ENCODE assay signal across 7 cellular contexts in the genomic region with DNA sequence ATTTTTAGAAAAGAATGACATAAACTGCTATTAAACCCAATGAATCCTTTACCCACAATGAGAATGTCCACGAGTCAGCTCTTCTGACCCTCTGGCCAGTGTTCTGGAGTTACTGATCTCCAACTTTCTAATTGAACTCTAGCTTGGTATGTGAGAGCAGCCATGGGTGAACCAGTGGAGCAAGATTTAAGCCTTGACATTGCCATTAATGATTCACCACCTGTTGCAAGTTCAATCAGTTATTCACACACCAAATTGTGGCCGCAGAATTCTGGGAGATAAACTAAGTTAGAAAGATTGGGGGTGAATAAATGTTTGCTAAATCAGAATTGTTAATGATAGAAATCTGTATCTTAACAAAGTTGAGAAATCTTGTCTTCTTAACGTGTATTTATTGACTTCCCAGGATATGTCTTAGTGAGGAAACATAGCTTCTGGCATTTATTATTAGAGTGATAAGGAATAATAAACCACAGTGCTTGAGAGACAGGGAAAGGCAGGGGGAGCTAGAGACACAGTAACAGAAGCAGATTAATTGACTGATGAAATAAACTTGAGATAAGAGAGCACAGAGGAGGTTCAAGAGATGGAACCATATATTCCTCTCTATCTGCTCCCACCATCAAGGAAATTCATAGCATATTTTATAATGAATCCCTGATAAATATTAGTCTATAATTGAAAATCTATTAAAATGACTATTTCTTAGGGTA.
DNase-seq lines count a peak whose midpoint lies in the region; TF ChIP-seq lines count a peak whose summit lies in the region.
"Not testable (repeated sequence)": the region's sequence is repeated elsewhere in the genome, so short reads cannot be mapped to it uniquely, and the experiment has no call there.

No MANE protein-coding gene starts in this region.

- not testable (repeated sequence) for H3K27me3 Mint-ChIP-seq in Calu3 (ENCODE audit: unreplicated experiment); MCF 10A (ENCODE audit: insufficient read depth, unreplicated experiment)

- WGBS in prostate gland, result 57% methylated on average over 3 of the region's 3 CpGs

- peak overlapping the region; percentile 93 for H3K27ac Mint-ChIP-seq in Calu3 (ENCODE audit: unreplicated experiment)
- not testable (repeated sequence) for H3K27ac Mint-ChIP-seq in MCF 10A (ENCODE audit: low read depth, unreplicated experiment)

- not testable (repeated sequence) for H3K4me1 ChIP-seq in prostate gland (replicated peaks)

- peak; percentile 71 for DNase-seq in Calu3
- peak; percentile 2 for DNase-seq in RPMI8226
- peak; percentile 15 for DNase-seq in MCF 10A (ENCODE audit: unreplicated experiment)
- DNase-seq in fibroblast of the aortic adventitia (ENCODE audit: low read depth), result peak; percentile 46
- peak; percentile 70 for DNase-seq in kidney tubule cell (ENCODE audit: low spot score)
- peak; percentile 6 for DNase-seq in prostate gland (ENCODE audit: low spot score)

- not testable (repeated sequence) for TF ChIP-seq POLR2A in prostate gland (IDR thresholded peaks at IDR 0.05)

- POLR2A ChIA-PET in MCF 10A (lab: Yijun Ruan, JAX), result not testable (repeated sequence)

- CTCF ChIA-PET in Calu3 (lab: Charles Lee), result interaction anchor here (0.7 kb wide), 1 partner anchor 896 kb away, joined by 3 read pairs; no protein-coding TSS in a partner anchor
- CTCF ChIA-PET in MCF 10A (lab: Yijun Ruan, JAX), result not testable (repeated sequence)

- not testable (repeated sequence) for H3K27me3 ChIP-seq in prostate gland (replicated peaks; ENCODE audit: insufficient read depth)

- peaks cover 11% of the 10 kb centered on the region for H3K4me1 Mint-ChIP-seq in Calu3 (ENCODE audit: low read depth, unreplicated experiment)
- not testable (repeated sequence) for H3K4me1 Mint-ChIP-seq in MCF 10A (ENCODE audit: insufficient read depth, unreplicated experiment)

- H3K36me3 ChIP-seq in prostate gland, result not testable (repeated sequence)

- TF ChIP-seq CTCF in Calu3 (IDR thresholded peaks at IDR 0.05; ENCODE audit: unreplicated experiment) (peak; percentile 46), fibroblast of the aortic adventitia (IDR thresholded peaks at IDR 0.05; ENCODE audit: insufficient read depth, low read length) (peak; percentile 29)
- not testable (repeated sequence) for TF ChIP-seq CTCF in MCF 10A (IDR thresholded peaks at IDR 0.05; ENCODE audit: unreplicated experiment); prostate gland (IDR thresholded peaks at IDR 0.05)

- not testable (repeated sequence) for H3K9me3 Mint-ChIP-seq in Calu3 (ENCODE audit: low read depth, unreplicated experiment); MCF 10A (ENCODE audit: unreplicated experiment)

- not testable (repeated sequence) for H3K4me3 ChIP-seq in fibroblast of the aortic adventitia (ENCODE audit: low read depth, low read length); prostate gland

- not testable (repeated sequence) for H3K36me3 Mint-ChIP-seq in Calu3 (ENCODE audit: insufficient read depth, unreplicated experiment); MCF 10A (ENCODE audit: insufficient read depth, unreplicated experiment)

- intact Hi-C loops in Calu3 (cut with micrococcal nuclease; ENCODE audit: unreplicated experiment); MCF 10A (cut with micrococcal nuclease); prostate gland (cut with DNase I): not testable (repeated sequence)

- H3K27ac ChIP-seq in prostate gland, result not testable (repeated sequence)

- not testable (repeated sequence) for TF ChIP-seq EP300 in Ishikawa (IDR thresholded peaks at IDR 0.05; ENCODE audit: borderline replicate concordance)

- TF ChIP-seq RAD21 in Ishikawa (IDR thresholded peaks at IDR 0.05; ENCODE audit: low read depth), result 0 out of 2 replicates have a peak, but pooled peaks have one; percentile 7

- not testable (repeated sequence) for BruUV-seq in Calu3 (replicated peaks; lab: Mats Ljungman, UMichigan); MCF 10A (replicated peaks; lab: Mats Ljungman, UMichigan)

- H3K4me3 Mint-ChIP-seq in Calu3 (ENCODE audit: low read depth, unreplicated experiment), result peak overlapping the region; percentile 66
- H3K4me3 Mint-ChIP-seq in MCF 10A (ENCODE audit: unreplicated experiment), result not testable (repeated sequence)

- not testable (repeated sequence) for H3K9me3 ChIP-seq in prostate gland

Comparison
In these comparisons a context has a peak if more than half of its experiments do, and no peak if none do; other contexts are left out.
1. DNase-seq: peak in every context shown above with its lines; median percentile 71 in Calu3; 70 in kidney tubule cell; 46 in fibroblast of the aortic adventitia; 15 in MCF 10A; 6 in prostate gland; 2 in RPMI8226.